Comparison of ENCODE assay signal across 16 cellular contexts in the genomic region with DNA sequence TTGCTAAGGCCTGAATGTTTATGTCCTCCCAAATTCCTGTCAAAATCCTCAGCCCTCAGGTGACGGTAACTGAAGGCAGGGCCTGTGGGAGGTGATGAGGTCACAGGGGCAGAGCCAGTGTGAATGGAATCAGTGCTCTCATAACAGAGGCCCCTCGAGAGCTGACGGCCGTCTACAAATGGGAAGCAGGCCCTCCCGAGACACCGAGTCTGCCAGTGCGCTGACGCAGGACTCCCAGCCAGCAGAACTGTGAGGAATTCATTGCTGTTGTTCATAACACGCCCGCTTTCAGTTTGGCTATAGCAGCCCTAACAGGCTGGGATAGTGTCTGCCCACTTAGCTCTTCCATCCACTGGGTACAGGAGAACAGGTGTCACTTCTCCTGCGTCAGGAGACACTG.
"Had no signal": no experiment of that assay in that cellular context is flagged by ENCODE, and none has a peak within 500 bp of the region (broad histone marks: within the 10 kb centered on the region; RNA-seq: fewer than 3 reads in every experiment).

No MANE protein-coding gene starts in this region.

- H3K4me1 ChIP-seq: stomach, suprapubic skin, tibial nerve had no signal

- FAIRE-seq: kidney had no signal

- H3K9me3 ChIP-seq: suprapubic skin had no signal

- H3K4me3 ChIP-seq: lung, suprapubic skin, tibial nerve had no signal

- DNase-seq: activated CD8-positive, alpha-beta memory T cell treated with anti-CD3 and anti-CD28 coated beads for 24 hours; activated CD8-positive, alpha-beta memory T cell treated with anti-CD3 and anti-CD28 coated beads, Interleukin-2, amount 50 U/mL, for 4 hours; activated T-cell treated with anti-CD3 and anti-CD28 coated beads, Interleukin-2, amount 50 U/mL, for 24 hours; caudate nucleus; kidney; retina; stimulated activated CD4-positive, alpha-beta T cell treated with anti-CD3 and anti-CD28 coated beads, Interleukin-4, amount 100 ng/mL, for 1 hour; stomach; T-helper 9 cell had no signal

- H3K27me3 ChIP-seq: stomach, suprapubic skin, tibial nerve had no signal

- ATAC-seq: activated naive CD4-positive, alpha-beta T cell treated with anti-CD3 and anti-CD28 coated beads, Interleukin-2, amount 50 U/mL, for 72 hours; activated T-helper 17 cell treated with anti-CD3 and anti-CD28 coated beads, Interleukin-2, amount 50 U/mL, for 72 hours; WTC11 had no signal

- H3K27ac ChIP-seq: epithelial cell of prostate, suprapubic skin, tibial nerve had no signal
